4 cellular contexts compared by ENCODE assay signal in the genomic region with DNA sequence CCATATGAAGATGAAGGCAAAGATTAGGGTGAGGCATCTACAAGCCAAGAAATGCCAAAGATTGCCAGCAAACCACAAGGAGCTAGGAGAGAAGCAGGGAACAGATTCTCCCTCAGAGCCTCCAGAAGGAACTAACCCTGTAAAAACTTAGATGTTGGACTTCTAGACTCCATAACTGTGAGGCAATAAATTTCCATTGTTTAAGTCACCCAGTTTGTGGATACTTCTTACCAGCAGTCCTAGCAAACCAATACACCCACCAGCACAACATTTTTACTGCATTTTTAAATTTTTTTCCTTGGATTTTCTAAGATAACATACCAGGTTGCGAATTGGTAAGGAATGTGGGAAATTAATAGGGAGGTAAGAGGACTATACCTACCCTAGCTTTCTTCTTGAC. TPM values are rescaled to one million over a fixed set of nuclear protein-coding genes. Genes with fewer than 3 reads are reported as not detected.
"Had no signal": no experiment of that assay in that cellular context is flagged by ENCODE, and none has a peak within 500 bp of the region (broad histone marks: within the 10 kb centered on the region; RNA-seq: fewer than 3 reads in every experiment).

No MANE protein-coding gene starts in this region.

- DNase-seq: GDM1, GF-D8 had no signal

- ATAC-seq: GM12878 had no signal

- H3K4me3 ChIP-seq: GM12878 had no signal

RNA-seq across cellular contexts. Expression of a gene that starts 47.8 kb away (rescaled TPM):
- total RNA-seq: G401, GM12878 had no signal
